Comparison of ENCODE assay signal across 9 cellular contexts in genomic region chr4:163331629-163332360, GRCh38. TPM values are rescaled to one million over a fixed set of nuclear protein-coding genes. Genes with fewer than 3 reads are reported as not detected.
A peak's percentile ranks its signal among the peaks of the same experiment; 100 is the strongest.
DNase-seq lines count a peak whose midpoint lies in the region; ATAC-seq and TF ChIP-seq lines count a peak whose summit lies in the region.
"Had no signal": no experiment of that assay in that cellular context is flagged by ENCODE, and none has a peak within 500 bp of the region (broad histone marks: within the 10 kb centered on the region; RNA-seq: fewer than 3 reads in every experiment).

No MANE protein-coding gene starts in this region.

- H3K27ac ChIP-seq in breast epithelium (peak overlapping the region; percentile 57 to 66), stomach smooth muscle (ENCODE audit: low read length) (no peak overlapping the region)

- H3K9ac ChIP-seq in stomach smooth muscle (ENCODE audit: low read length in 2 of 2) = peak overlapping the region in 1 of 2 donors; percentile 29

- intact Hi-C loops in breast epithelium (cut with DNase I; ENCODE audit: low total_unique reads) = no loop called here

- no peak overlapping the region for H3K27ac Mint-ChIP-seq in HFFc6
- H3K27ac Mint-ChIP-seq: dendritic cell treated with granulocyte-macrophage colony-stimulating factor and Interleukin-4, amounts not matched to agents 40 ng/mL and 50 ng/mL, for 4 days had no signal

- H3K36me3 ChIP-seq in breast epithelium = no peaks in the 10 kb centered on the region
- H3K36me3 ChIP-seq in stomach smooth muscle (ENCODE audit: control insufficient read depth in 2 of 2, insufficient read depth in 2 of 2, low read length in 2 of 2) = no peaks in the 10 kb centered on the region

- H3K36me3 Mint-ChIP-seq in HFFc6 (ENCODE audit: low read depth) = no peaks in the 10 kb centered on the region

- TF ChIP-seq POLR2A in breast epithelium (IDR thresholded peaks at IDR 0.05) = no peak

- H3K27me3 Mint-ChIP-seq in HFFc6 (ENCODE audit: insufficient read depth) = peaks cover 24% of the 10 kb centered on the region

- peak overlapping the region; percentile 92 for H3K4me3 Mint-ChIP-seq in HFFc6

- DNase-seq in AG08395 (ENCODE audit: low spot score) (peak; percentile 21), HFFc6 (no peak), breast epithelium (ENCODE audit: low spot score in 2 of 2) (no peak), kidney tubule cell (ENCODE audit: low spot score) (peak; percentile 27), A172 (ENCODE audit: low spot score) (no peak)

- TF ChIP-seq CTCF in HFFc6 (IDR thresholded peaks at IDR 0.05) = no peak
- no peak for TF ChIP-seq CTCF in breast epithelium (IDR thresholded peaks at IDR 0.05)

- H3K9me3 Mint-ChIP-seq in HFFc6 = no peaks in the 10 kb centered on the region
- H3K9me3 Mint-ChIP-seq: dendritic cell treated with granulocyte-macrophage colony-stimulating factor and Interleukin-4, amounts not matched to agents 40 ng/mL and 50 ng/mL, for 4 days had no signal

- peak overlapping the region; percentile 48 to 80 (median 67) for H3K4me3 ChIP-seq in breast epithelium
- peak overlapping the region; percentile 86 to 93 for H3K4me3 ChIP-seq in stomach smooth muscle (ENCODE audit: low read length in 2 of 2)

- no peaks in the 10 kb centered on the region for H3K27me3 ChIP-seq in breast epithelium
- H3K27me3 ChIP-seq in stomach smooth muscle (ENCODE audit: control insufficient read depth in 1 of 2, insufficient read depth in 2 of 2, low read length in 2 of 2) = peaks cover 10 to 23% of the 10 kb centered on the region in 2 donors

- H3K9me3 ChIP-seq in breast epithelium (no peaks in the 10 kb centered on the region), stomach smooth muscle (ENCODE audit: control insufficient read depth in 2 of 2, low read length in 2 of 2) (no peaks in the 10 kb centered on the region)

- H3K4me1 Mint-ChIP-seq in HFFc6 (ENCODE audit: low read depth) = peaks cover 18% of the 10 kb centered on the region

- no peak for ATAC-seq in GM21367 (IDR thresholded peaks at IDR 0.05; ENCODE audit: unreplicated experiment)
- ATAC-seq in HG02938 (IDR thresholded peaks at IDR 0.05; ENCODE audit: unreplicated experiment) = no peak

- H3K4me1 ChIP-seq in breast epithelium (no peaks in the 10 kb centered on the region), stomach smooth muscle (ENCODE audit: control insufficient read depth, insufficient read depth, low read length) (peaks cover 11% of the 10 kb centered on the region)

RNA-seq across cellular contexts. Expression of gene NPY1R, which starts 0.6 kb away (rescaled TPM):
- not detected for total RNA-seq in HFFc6 (2021; fragmentation: NEBNext Ultra II Directional; extraction: Animal tissue kit (Norgen Biotek cat#: 25700))
- total RNA-seq in breast epithelium = 10 to 100 TPM; 46.8 to 61.0 (median 55.8) TPM
- 1.4 and 1.6 TPM in 2 replicates for total RNA-seq in A172 (2014; rRNA removed; shearing (Covaris generic))

RNA-seq across cellular contexts. Expression of gene NPY5R, which starts 11.9 kb away (rescaled TPM):
- not detected for total RNA-seq in HFFc6 (2021; fragmentation: NEBNext Ultra II Directional; extraction: Animal tissue kit (Norgen Biotek cat#: 25700))
- 1 to 10 TPM; 1.6 to 4.6 (median 1.6) TPM for total RNA-seq in breast epithelium
- total RNA-seq in A172 (2014; rRNA removed; shearing (Covaris generic)) = not detected in 2 replicates

Comparison
In these comparisons a context has a peak if more than half of its experiments do, and no peak if none do; other contexts are left out.
1. DNase-seq: peak in AG08395 (single experiment) and kidney tubule cell (single experiment); none in HFFc6 (single experiment), breast epithelium (0 of 2) and A172 (single experiment).
2. RNA of gene NPY1R, which starts 0.6 kb away (total RNA-seq): 46.8 to 61.0 TPM in breast epithelium; 1.4 to 1.6 TPM in A172 and not detected in HFFc6; every median in the first group is over 10 times any median in the second.